22 cellular contexts compared by ENCODE assay signal in the genomic region with DNA sequence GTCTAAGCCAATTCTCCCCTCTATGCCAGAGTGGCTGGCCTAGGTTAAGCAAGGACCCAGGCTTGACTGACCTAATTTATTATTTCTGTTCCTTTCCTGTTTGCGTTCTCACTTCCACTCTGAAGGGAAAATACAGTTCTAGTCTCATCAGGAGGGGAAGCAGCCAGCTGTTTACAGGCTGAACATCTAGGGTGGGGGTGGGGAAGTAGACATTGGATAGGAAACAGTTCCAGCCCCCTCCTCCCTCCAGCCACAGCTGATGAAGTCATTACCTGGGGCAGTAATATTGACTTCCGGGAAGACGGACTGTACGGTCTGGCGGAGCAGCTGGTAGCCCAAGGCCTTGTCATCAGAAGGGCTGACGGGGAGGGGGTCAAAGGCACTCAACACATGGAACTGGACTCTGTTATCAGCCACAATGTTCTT. TPM values are rescaled to one million over a fixed set of nuclear protein-coding genes. Genes with fewer than 3 reads are reported as not detected.
DNase-seq lines count a peak whose midpoint lies in the region; ATAC-seq and TF ChIP-seq lines count a peak whose summit lies in the region.
"Had no signal": no experiment of that assay in that cellular context is flagged by ENCODE, and none has a peak within 500 bp of the region (broad histone marks: within the 10 kb centered on the region; RNA-seq: fewer than 3 reads in every experiment).

No MANE protein-coding gene starts in this region.

- no peaks in the 10 kb centered on the region; a peak in 1 of 22 replicates for H4K20me1 ChIP-seq in BLaER1 treated with 17β-estradiol and CSF1 and Interleukin-3, amounts not matched to agents 10 nM and 100 nM

- peaks cover 0 to 7% (median 0%) of the 10 kb centered on the region in 11 experiments; a peak in 4 of 22 replicates for H3K9me3 ChIP-seq in BLaER1 treated with 17β-estradiol and CSF1 and Interleukin-3, amounts not matched to agents 10 nM and 100 nM (replicated peaks in 1 of 11)
- no peaks in the 10 kb centered on the region for H3K9me3 ChIP-seq in psoas muscle
- H3K9me3 ChIP-seq: HAP-1 had no signal

- H3K27ac Mint-ChIP-seq in glutamatergic neuron (ENCODE audit: unreplicated experiment): no peak overlapping the region
- H3K27ac Mint-ChIP-seq: activated naive CD8-positive, alpha-beta T cell; activated T-helper 17 cell treated with anti-CD3 and anti-CD28 coated beads, Interleukin-2, amount 50 U/mL, for 72 hours; T-cell had no signal

- no peaks in the 10 kb centered on the region for H3K27me3 Mint-ChIP-seq in glutamatergic neuron (ENCODE audit: unreplicated experiment)
- H3K27me3 Mint-ChIP-seq: activated naive CD8-positive, alpha-beta T cell; activated T-helper 17 cell treated with anti-CD3 and anti-CD28 coated beads, Interleukin-2, amount 50 U/mL, for 72 hours; T-cell had no signal

- peak overlapping the region in 10 of 11 experiments; percentile 5 to 67 (median 37); a peak in 13 of 22 replicates for H3K9ac ChIP-seq in BLaER1 treated with 17β-estradiol and CSF1 and Interleukin-3, amounts not matched to agents 10 nM and 100 nM

- no peaks in the 10 kb centered on the region for H3K36me3 ChIP-seq in BLaER1 treated with 17β-estradiol and CSF1 and Interleukin-3, amounts not matched to agents 10 nM and 100 nM
- no peaks in the 10 kb centered on the region for H3K36me3 ChIP-seq in psoas muscle (ENCODE audit: insufficient read depth in 1 of 2, low read depth in 1 of 2)
- H3K36me3 ChIP-seq: HAP-1 had no signal

- TF ChIP-seq CTCF in glutamatergic neuron (IDR thresholded peaks at IDR 0.05; ENCODE audit: partially characterized antibody, unreplicated experiment) (no peak), psoas muscle (IDR thresholded peaks at IDR 0.05) (no peak)

- H3K4me2 ChIP-seq in BLaER1 treated with 17β-estradiol and CSF1 and Interleukin-3, amounts not matched to agents 10 nM and 100 nM: peak overlapping the region; percentile 59 to 85 (median 76)

- 49 to 64% (median 56%) methylated on average over 6 of the region's 6 CpGs for WGBS in psoas muscle, 3 donors

- H3K9me3 Mint-ChIP-seq in glutamatergic neuron (ENCODE audit: unreplicated experiment): peaks cover 2% of the 10 kb centered on the region
- H3K9me3 Mint-ChIP-seq: activated T-helper 17 cell treated with anti-CD3 and anti-CD28 coated beads, Interleukin-2, amount 50 U/mL, for 72 hours; T-cell had no signal

- H3K4me1 ChIP-seq in BLaER1 treated with 17β-estradiol and CSF1 and Interleukin-3, amounts not matched to agents 10 nM and 100 nM: peaks cover 23 to 38% (median 33%) of the 10 kb centered on the region in 10 experiments
- no peaks in the 10 kb centered on the region for H3K4me1 ChIP-seq in psoas muscle

- H3K36me3 Mint-ChIP-seq in glutamatergic neuron (ENCODE audit: unreplicated experiment): no peaks in the 10 kb centered on the region

- peak; percentile 62 for DNase-seq in NOMO-1 treated with DMSO at 0.1 percent for 48 hours (lab: John Stamatoyannopoulos, UW; ENCODE audit: unreplicated experiment)
- peak; percentile 37 for DNase-seq in glutamatergic neuron
- DNase-seq in psoas muscle: peak in 1 of 2 donors; percentile 21
- no peak for DNase-seq in NCI-H187 (lab: John Stamatoyannopoulos, UW)
- DNase-seq in NCI-H128 (lab: John Stamatoyannopoulos, UW; ENCODE audit: unreplicated experiment): no peak
- DNase-seq: activated CD4-positive, alpha-beta T cell treated with anti-CD3 and anti-CD28 coated beads for 48 hours; DMS79; mammary epithelial cell; NCI-H1092 treated with DMSO at 0.1 percent for 48 hours; NCI-H2081 treated with DMSO at 0.1 percent for 48 hours; NK-92 treated with Interleukin-12 subunit alpha and Interleukin-12 subunit beta, amount 100 ng/mL, for 24 hours; occipital lobe; T-cell had no signal

- H3K27ac ChIP-seq in BLaER1 treated with 17β-estradiol and CSF1 and Interleukin-3, amounts not matched to agents 10 nM and 100 nM: peak overlapping the region; percentile 52 to 81 (median 69); a peak in 21 of 22 replicates
- H3K27ac ChIP-seq in psoas muscle: no peak overlapping the region

- peaks cover 5% of the 10 kb centered on the region for H3K4me1 Mint-ChIP-seq in glutamatergic neuron (ENCODE audit: low read depth, unreplicated experiment)
- H3K4me1 Mint-ChIP-seq: activated T-helper 17 cell treated with anti-CD3 and anti-CD28 coated beads, Interleukin-2, amount 50 U/mL, for 72 hours; T-cell had no signal

- H3K27me3 ChIP-seq in BLaER1 treated with 17β-estradiol and CSF1 and Interleukin-3, amounts not matched to agents 10 nM and 100 nM: no peaks in the 10 kb centered on the region
- H3K27me3 ChIP-seq in psoas muscle (ENCODE audit: insufficient read depth in 3 of 3, low read length in 2 of 3): no peaks in the 10 kb centered on the region

- no peak overlapping the region for H3K4me3 Mint-ChIP-seq in glutamatergic neuron (ENCODE audit: unreplicated experiment)
- H3K4me3 Mint-ChIP-seq: activated naive CD8-positive, alpha-beta T cell; activated T-helper 17 cell treated with anti-CD3 and anti-CD28 coated beads, Interleukin-2, amount 50 U/mL, for 72 hours; T-cell had no signal

- H3K4me3 ChIP-seq in BLaER1 treated with 17β-estradiol and CSF1 and Interleukin-3, amounts not matched to agents 10 nM and 100 nM: 0 out of 20 replicates have a peak overlapping the region, but pooled peaks of 1 of the 10 experiments have one; percentile 2
- no peak overlapping the region for H3K4me3 ChIP-seq in psoas muscle
- H3K4me3 ChIP-seq: HAP-1 had no signal

- intact Hi-C loops in psoas muscle (cut with DNase I): no loop called here

- ATAC-seq in psoas muscle (peak in 3 of 4 donors; percentile 23 to 45 (median 39)), HG03565 (IDR thresholded peaks at IDR 0.05; ENCODE audit: unreplicated experiment) (no peak)
- ATAC-seq: activated T-helper 17 cell treated with anti-CD3 and anti-CD28 coated beads, Interleukin-2, amount 50 U/mL, for 72 hours; right cardiac atrium; T-cell had no signal

RNA-seq across cellular contexts. Expression of gene PM20D1, which starts 17.6 kb away (rescaled TPM):
- total RNA-seq in glutamatergic neuron (ENCODE audit: unreplicated experiment): not detected
- total RNA-seq in psoas muscle: under 1 TPM in 3 of 4 donors, not detected in 1; 0.16 to 0.32 (median 0.23) TPM
- polyA plus RNA-seq in psoas muscle: under 1 TPM in 2 of 3 donors, not detected in 1; 0.05 to 0.23 TPM
- total RNA-seq: fibroblast of lung, HT1080, mammary epithelial cell, NCI-H460, occipital lobe had no signal
- polyA plus RNA-seq: fibroblast of lung, mammary epithelial cell had no signal

RNA-seq across cellular contexts. Expression of gene SLC41A1, which starts 19.3 kb away (rescaled TPM):
- total RNA-seq in glutamatergic neuron (ENCODE audit: unreplicated experiment) (6.2 TPM), psoas muscle (10 to 100 TPM; 54.1 to 87.7 (median 67.4) TPM)
- 10 to 100 TPM; 19.8 to 42.9 (median 25.7) TPM for polyA plus RNA-seq in psoas muscle

RNA-seq across cellular contexts. Expression of gene RAB29, which starts 57.1 kb away (rescaled TPM):
- total RNA-seq in glutamatergic neuron (ENCODE audit: unreplicated experiment) (1.7 TPM), psoas muscle (1 to 10 TPM; 5.9 to 8.3 (median 6.4) TPM)
- 10 to 100 TPM in 1 of 3 donors, 1 to 10 TPM in 2; 5.3 to 20.5 (median 5.5) TPM for polyA plus RNA-seq in psoas muscle

Comparison
In these comparisons a context has a peak if more than half of its experiments do, and no peak if none do; other contexts are left out.
1. DNase-seq: peak in NOMO-1 treated with DMSO at 0.1 percent for 48 hours (single experiment) and glutamatergic neuron (single experiment); none in NCI-H187 (0 of 2) and NCI-H128 (single experiment).